Comparison of ENCODE assay signal across 1 cellular context in genomic region chr17:78962345-78962983, GRCh38.
TF ChIP-seq lines count a peak whose summit lies in the region.

No MANE protein-coding gene starts in this region.

TF ChIP-seq in HepG2, 621 proteins besides CTCF, POLR2A, EP300 and RAD21 (continues in another document):
- TF ChIP-seq ZNF34 (CRISPR knock-in tag; IDR thresholded peaks at IDR 0.05; ENCODE audit: borderline replicate concordance) (no peak), FOXA3 (CRISPR knock-in tag; IDR thresholded peaks at IDR 0.05) (peak; percentile 75), ZNF543 (CRISPR knock-in tag; IDR thresholded peaks at IDR 0.05) (0 out of 2 replicates have a peak, but pooled peaks have one; percentile 29), MYPOP (CRISPR knock-in tag; IDR thresholded peaks at IDR 0.05) (peak; percentile 74; the same call in 1 of the 2 replicates), E2F5 (CRISPR knock-in tag; conservative IDR thresholded peaks at IDR 0.05) (no peak), SAFB2 (CRISPR knock-in tag; IDR thresholded peaks at IDR 0.05; ENCODE audit: borderline replicate concordance, low read depth) (no peak), MAFF (IDR thresholded peaks at IDR 0.05; ENCODE audit: low read depth, low read length) (peak; percentile 20; the same call in 1 of the 2 replicates), ZNF549 (CRISPR knock-in tag; IDR thresholded peaks at IDR 0.05) (no peak), ZBTB8A (CRISPR knock-in tag; IDR thresholded peaks at IDR 0.05; ENCODE audit: borderline replicate concordance, low read depth) (no peak), TBP (CRISPR knock-in tag; IDR thresholded peaks at IDR 0.05) (no peak), TCF7 (IDR thresholded peaks at IDR 0.05; ENCODE audit: low read depth) (peak; percentile 88), PHB2 (IDR thresholded peaks at IDR 0.05; ENCODE audit: partially characterized antibody) (no peak), MTA3 (CRISPR knock-in tag; IDR thresholded peaks at IDR 0.05) (no peak), PCBP1 (IDR thresholded peaks at IDR 0.05; ENCODE audit: borderline replicate concordance, low read depth, low read length) (no peak), RERE (CRISPR knock-in tag; IDR thresholded peaks at IDR 0.05; ENCODE audit: low read depth) (peak; percentile 59; the same call in 1 of the 2 replicates), ZNF501 (CRISPR knock-in tag; IDR thresholded peaks at IDR 0.05) (peak; percentile 86), IKZF5 (CRISPR knock-in tag; IDR thresholded peaks at IDR 0.05) (peak; percentile 90), RARA (CRISPR knock-in tag; IDR thresholded peaks at IDR 0.05) (peak; percentile 85), TEF (CRISPR knock-in tag; IDR thresholded peaks at IDR 0.05) (no peak), ZBTB40 (IDR thresholded peaks at IDR 0.05) (no peak), ZBTB40 (CRISPR knock-in tag; IDR thresholded peaks at IDR 0.05) (peak; percentile 62; the same call in 1 of the 2 replicates), HDAC2 (CRISPR knock-in tag; IDR thresholded peaks at IDR 0.05) (peak; percentile 78), GPBP1L1 (CRISPR knock-in tag; IDR thresholded peaks at IDR 0.05) (no peak), TCF12 (IDR thresholded peaks at IDR 0.05) (no peak), TCF12 (CRISPR knock-in tag; IDR thresholded peaks at IDR 0.05) (no peak), ZNF740 (CRISPR knock-in tag; IDR thresholded peaks at IDR 0.05) (no peak), ATF3 (CRISPR knock-in tag; IDR thresholded peaks at IDR 0.05) (peak; percentile 92), TOE1 (CRISPR knock-in tag; IDR thresholded peaks at IDR 0.05) (no peak), FOSL2 (CRISPR knock-in tag; IDR thresholded peaks at IDR 0.05) (peak; percentile 89), HMGA1 (CRISPR knock-in tag; conservative IDR thresholded peaks at IDR 0.05) (no peak), ZNF891 (CRISPR knock-in tag; IDR thresholded peaks at IDR 0.05) (peak; percentile 14; the same call in 1 of the 2 replicates), BCL6 (CRISPR knock-in tag; IDR thresholded peaks at IDR 0.05) (peak; percentile 72; the same call in 1 of the 2 replicates), ZSCAN12 (CRISPR knock-in tag; IDR thresholded peaks at IDR 0.05) (no peak), STAT6 (CRISPR knock-in tag; IDR thresholded peaks at IDR 0.05; ENCODE audit: borderline replicate concordance) (peak; percentile 83; the same call in 1 of the 2 replicates), NFYB (CRISPR knock-in tag; IDR thresholded peaks at IDR 0.05) (peak; percentile 58), JUNB (CRISPR knock-in tag; IDR thresholded peaks at IDR 0.05; ENCODE audit: borderline replicate concordance) (peak; percentile 63), ZNF619 (CRISPR knock-in tag; IDR thresholded peaks at IDR 0.05) (peak; percentile 93), NR2F1 (CRISPR knock-in tag; IDR thresholded peaks at IDR 0.05) (peak; percentile 63 to 98)
